ENCODE assay signal across 2 cellular contexts in genomic region chr12:115639667-115640012, GRCh38.
TF ChIP-seq lines count a peak whose summit lies in the region.

No MANE protein-coding gene starts in this region.

TF ChIP-seq in HepG2, 621 proteins besides CTCF, POLR2A, EP300 and RAD21:
- TF ChIP-seq ZNF629 (CRISPR knock-in tag; conservative IDR thresholded peaks at IDR 0.05) (0 out of 2 replicates have a peak, but pooled peaks have one; percentile 21), DMTF1 (CRISPR knock-in tag; IDR thresholded peaks at IDR 0.05) (no peak)

TF ChIP-seq in H1, 55 proteins besides CTCF, POLR2A, EP300 and RAD21:
- TF ChIP-seq PHF8 (conservative IDR thresholded peaks at IDR 0.05; ENCODE audit: low read depth, low read length) (no peak), NRF1 (IDR thresholded peaks at IDR 0.05; ENCODE audit: low read depth, low read length) (no peak), HDAC2 (IDR thresholded peaks at IDR 0.05; ENCODE audit: borderline replicate concordance in 1 of 2, low read depth in 2 of 2, low read length in 2 of 2) (peak in 1 of 2 experiments; percentile 41; a peak in 1 of 4 replicates), KDM1A (IDR thresholded peaks at IDR 0.05; ENCODE audit: borderline replicate concordance, low read length) (peak; percentile 90; the same call in 1 of the 2 replicates), ZNF274 (IDR thresholded peaks at IDR 0.05; ENCODE audit: borderline replicate concordance, extremely low read depth, low read length) (no peak), GTF2F1 (IDR thresholded peaks at IDR 0.05; ENCODE audit: borderline replicate concordance, low read depth, low read length) (no peak), GABPA (IDR thresholded peaks at IDR 0.05; ENCODE audit: borderline replicate concordance, insufficient read depth, low read length) (no peak), YY1 (IDR thresholded peaks at IDR 0.05; ENCODE audit: low read depth, low read length) (no peak), SIX5 (IDR thresholded peaks at IDR 0.05; ENCODE audit: low read depth, low read length) (no peak), CHD1 (IDR thresholded peaks at IDR 0.05; ENCODE audit: low read depth, low read length) (no peak), BRCA1 (IDR thresholded peaks at IDR 0.05; ENCODE audit: low read depth, low read length) (no peak), RBBP5 (IDR thresholded peaks at IDR 0.05; ENCODE audit: borderline replicate concordance, low read depth, low read length) (no peak), SUZ12 (IDR thresholded peaks at IDR 0.05; ENCODE audit: low read length) (no peak), RNF2 (IDR thresholded peaks at IDR 0.05; ENCODE audit: borderline replicate concordance, low read depth, low read length, missing control alignments, poor library complexity, severe bottlenecking) (no peak)
